15 cellular contexts compared by ENCODE assay signal in genomic region chr3:123153124-123153523, GRCh38. TPM values are rescaled to one million over a fixed set of nuclear protein-coding genes. Genes with fewer than 3 reads are reported as not detected.
DNase-seq lines count a peak whose midpoint lies in the region; ATAC-seq and TF ChIP-seq lines count a peak whose summit lies in the region.
"Had no signal": no experiment of that assay in that cellular context is flagged by ENCODE, and none has a peak within 500 bp of the region (broad histone marks: within the 10 kb centered on the region; RNA-seq: fewer than 3 reads in every experiment).

No MANE protein-coding gene starts in this region.

- no peaks in the 10 kb centered on the region for H3K79me2 ChIP-seq in neural cell (replicated peaks; ENCODE audit: insufficient read depth, low read length)

- H3K4me1 Mint-ChIP-seq in T-helper 17 cell: peaks cover 3% of the 10 kb centered on the region
- H3K4me1 Mint-ChIP-seq: immature natural killer cell had no signal

- no peak overlapping the region for H3K27ac ChIP-seq in neural cell (ENCODE audit: low read length)
- H3K27ac ChIP-seq in upper lobe of right lung: no peak overlapping the region
- H3K27ac ChIP-seq: BLaER1, gastroesophageal sphincter had no signal

- H3K27me3 ChIP-seq in neural cell (ENCODE audit: insufficient read depth, low read depth, low read length): no peaks in the 10 kb centered on the region
- H3K27me3 ChIP-seq in upper lobe of right lung: no peaks in the 10 kb centered on the region
- H3K27me3 ChIP-seq: BLaER1, gastroesophageal sphincter had no signal

- peaks cover 6% of the 10 kb centered on the region for H3K4me1 ChIP-seq in upper lobe of right lung
- H3K4me1 ChIP-seq: gastroesophageal sphincter had no signal

- intact Hi-C loops in upper lobe of right lung (cut with DNase I): no loop called here

- in situ Hi-C loops in GM13977 (cut with MboI; ENCODE audit: low pct_unique_long_range_greater_than_20kb, low sequenced_read_pairs, unreplicated experiment): no loop called here

- no peaks in the 10 kb centered on the region for H3K36me3 ChIP-seq in neural cell (ENCODE audit: insufficient read depth, low read length)
- H3K36me3 ChIP-seq in upper lobe of right lung: peaks cover 17% of the 10 kb centered on the region

- H3K27me3 Mint-ChIP-seq in T-helper 17 cell: no peaks in the 10 kb centered on the region

- no peak overlapping the region for H2AFZ ChIP-seq in neural cell (ENCODE audit: low read depth, low read length)

- TF ChIP-seq EP300 in neural cell (conservative IDR thresholded peaks at IDR 0.05; ENCODE audit: poor library complexity, severe bottlenecking): no peak

- H3K9me2 ChIP-seq in neural cell (ENCODE audit: insufficient read depth, low read length): no peaks in the 10 kb centered on the region
- H3K9me2 ChIP-seq: SK-N-SH had no signal

- TF ChIP-seq RAD21 in neural cell (conservative IDR thresholded peaks at IDR 0.05): no peak

- no peak overlapping the region for H3K4me3 Mint-ChIP-seq in T-helper 17 cell
- H3K4me3 Mint-ChIP-seq: immature natural killer cell had no signal

- H3F3A ChIP-seq in neural cell (ENCODE audit: insufficient read depth, low read length, poor library complexity, severe bottlenecking): no peaks in the 10 kb centered on the region

- peak; percentile 4 for TF ChIP-seq CTCF in GM13977 (IDR thresholded peaks at IDR 0.05; ENCODE audit: extremely low read depth, insufficient read depth, missing control alignments)
- TF ChIP-seq CTCF in neural cell (IDR thresholded peaks at IDR 0.05; ENCODE audit: poor library complexity, severe bottlenecking): peak; percentile 27
- no peak for TF ChIP-seq CTCF in upper lobe of right lung (IDR thresholded peaks at IDR 0.05)

- ATAC-seq in HG02759 (IDR thresholded peaks at IDR 0.05; ENCODE audit: unreplicated experiment): peak; percentile 87
- ATAC-seq in T-helper 17 cell: no peak
- ATAC-seq in upper lobe of right lung: no peak
- ATAC-seq in HG02973 (IDR thresholded peaks at IDR 0.05; ENCODE audit: unreplicated experiment): no peak

- H4K20me1 ChIP-seq in neural cell (ENCODE audit: insufficient read depth): no peaks in the 10 kb centered on the region
- H4K20me1 ChIP-seq: BLaER1 had no signal

- no peak overlapping the region for H3K9ac ChIP-seq in neural cell (ENCODE audit: low read length)
- H3K9ac ChIP-seq: BLaER1, SK-N-SH had no signal

- H3K4me2 ChIP-seq in neural cell (ENCODE audit: low read length): no peak overlapping the region
- H3K4me2 ChIP-seq: BLaER1, SK-N-SH had no signal

- peaks cover 9% of the 10 kb centered on the region for H3K36me3 Mint-ChIP-seq in T-helper 17 cell (ENCODE audit: low read depth)

- DNase-seq in GM13977 (ENCODE audit: low spot score) (peak; percentile 42), T-helper 17 cell (no peak), upper lobe of right lung (no peak), GDM1 (lab: John Stamatoyannopoulos, UW) (no peak)
- DNase-seq: immature natural killer cell; KG1; NCI-H1436 treated with DMSO at 0.1 percent for 48 hours; NCI-H226; SK-N-SH; stimulated activated CD4-positive, alpha-beta T cell treated with anti-CD3 and anti-CD28 coated beads, Interleukin-2, amount 100 ng/mL, for 48 hours had no signal

- H3K9me3 ChIP-seq in T-helper 17 cell (ENCODE audit: control insufficient read depth, low read length, poor library complexity, severe bottlenecking) (no peaks in the 10 kb centered on the region), neural cell (ENCODE audit: low read length) (no peaks in the 10 kb centered on the region), upper lobe of right lung (no peaks in the 10 kb centered on the region)
- H3K9me3 ChIP-seq: gastroesophageal sphincter, SK-N-SH had no signal

- H3K27ac Mint-ChIP-seq in T-helper 17 cell: peak overlapping the region; percentile 66

- H3K4me3 ChIP-seq in neural cell (ENCODE audit: low read length): no peak overlapping the region
- no peak overlapping the region for H3K4me3 ChIP-seq in upper lobe of right lung
- H3K4me3 ChIP-seq: BLaER1, gastroesophageal sphincter had no signal

TF ChIP-seq in neural cell, 6 proteins besides CTCF, POLR2A, EP300 and RAD21:
- TF ChIP-seq POLR2AphosphoS5 (IDR thresholded peaks at IDR 0.05): no peak
- TF ChIP-seq MXI1 (conservative IDR thresholded peaks at IDR 0.05; ENCODE audit: poor library complexity, severe bottlenecking): no peak
- no peak for TF ChIP-seq SMC3 (conservative IDR thresholded peaks at IDR 0.05; ENCODE audit: poor library complexity)
- TF ChIP-seq, protein P1, sequence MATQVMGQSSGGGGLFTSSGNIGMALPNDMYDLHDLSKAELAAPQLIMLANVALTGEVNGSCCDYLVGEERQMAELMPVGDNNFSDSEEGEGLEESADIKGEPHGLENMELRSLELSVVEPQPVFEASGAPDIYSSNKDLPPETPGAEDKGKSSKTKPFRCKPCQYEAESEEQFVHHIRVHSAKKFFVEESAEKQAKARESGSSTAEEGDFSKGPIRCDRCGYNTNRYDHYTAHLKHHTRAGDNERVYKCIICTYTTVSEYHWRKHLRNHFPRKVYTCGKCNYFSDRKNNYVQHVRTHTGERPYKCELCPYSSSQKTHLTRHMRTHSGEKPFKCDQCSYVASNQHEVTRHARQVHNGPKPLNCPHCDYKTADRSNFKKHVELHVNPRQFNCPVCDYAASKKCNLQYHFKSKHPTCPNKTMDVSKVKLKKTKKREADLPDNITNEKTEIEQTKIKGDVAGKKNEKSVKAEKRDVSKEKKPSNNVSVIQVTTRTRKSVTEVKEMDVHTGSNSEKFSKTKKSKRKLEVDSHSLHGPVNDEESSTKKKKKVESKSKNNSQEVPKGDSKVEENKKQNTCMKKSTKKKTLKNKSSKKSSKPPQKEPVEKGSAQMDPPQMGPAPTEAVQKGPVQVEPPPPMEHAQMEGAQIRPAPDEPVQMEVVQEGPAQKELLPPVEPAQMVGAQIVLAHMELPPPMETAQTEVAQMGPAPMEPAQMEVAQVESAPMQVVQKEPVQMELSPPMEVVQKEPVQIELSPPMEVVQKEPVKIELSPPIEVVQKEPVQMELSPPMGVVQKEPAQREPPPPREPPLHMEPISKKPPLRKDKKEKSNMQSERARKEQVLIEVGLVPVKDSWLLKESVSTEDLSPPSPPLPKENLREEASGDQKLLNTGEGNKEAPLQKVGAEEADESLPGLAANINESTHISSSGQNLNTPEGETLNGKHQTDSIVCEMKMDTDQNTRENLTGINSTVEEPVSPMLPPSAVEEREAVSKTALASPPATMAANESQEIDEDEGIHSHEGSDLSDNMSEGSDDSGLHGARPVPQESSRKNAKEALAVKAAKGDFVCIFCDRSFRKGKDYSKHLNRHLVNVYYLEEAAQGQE (IDR thresholded peaks at IDR 0.05; ENCODE audit: borderline replicate concordance): no peak
- no peak for TF ChIP-seq EZH2 (IDR thresholded peaks at IDR 0.05; ENCODE audit: borderline replicate concordance, insufficient read depth, low read length, poor library complexity, severe bottlenecking)
- TF ChIP-seq TAF1 (IDR thresholded peaks at IDR 0.05; ENCODE audit: low read depth): no peak
TF ChIP-seq in neural cell: peak in this region for 0.

RNA-seq across cellular contexts. Expression of gene SEC22A, which starts 48.6 kb away (rescaled TPM):
- total RNA-seq in T-helper 17 cell: 10 to 100 TPM; 17.2 to 19.2 TPM
- 32.7 and 44.0 TPM in 2 replicates for polyA plus RNA-seq in neural cell
- 56.5 and 59.9 TPM in 2 replicates for polyA minus RNA-seq in neural cell
- 14.4 TPM for total RNA-seq in upper lobe of right lung
